Comparison of ENCODE assay signal across 23 cellular contexts in the genomic region with DNA sequence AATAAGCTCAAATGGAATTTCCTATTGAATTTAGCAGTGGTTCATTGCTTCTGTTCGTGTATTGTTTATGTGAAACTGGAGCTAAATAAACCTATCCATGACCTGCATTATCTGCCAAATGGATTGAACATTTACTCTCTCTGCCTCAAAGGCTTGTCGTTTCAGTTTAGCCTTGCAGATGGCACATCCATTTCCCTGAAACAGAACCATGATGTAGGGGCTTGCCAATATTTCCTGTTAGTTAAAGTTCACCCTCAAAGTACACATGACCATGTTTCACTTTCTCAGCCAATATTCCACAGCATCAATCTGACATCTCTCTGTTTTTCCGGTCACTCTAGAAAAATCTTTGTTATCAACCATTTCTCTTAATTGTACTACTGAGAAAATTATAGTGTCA.
DNase-seq lines count a peak whose midpoint lies in the region; ATAC-seq, FAIRE-seq and TF ChIP-seq lines count a peak whose summit lies in the region.
"Had no signal": no experiment of that assay in that cellular context is flagged by ENCODE, and none has a peak within 500 bp of the region (broad histone marks: within the 10 kb centered on the region; RNA-seq: fewer than 3 reads in every experiment).

No MANE protein-coding gene starts in this region.

- in situ Hi-C loops in HepG2 (cut with HindIII; ENCODE audit: extremely low pct_ligation_motif_present, low pct_unique_long_range_greater_than_20kb), result no loop called here

- no peaks in the 10 kb centered on the region for H3K36me3 ChIP-seq in liver (ENCODE audit: control insufficient read depth in 4 of 4, insufficient read depth in 3 of 4, low read depth in 1 of 4, low read length in 3 of 4)
- no peaks in the 10 kb centered on the region for H3K36me3 ChIP-seq in HepG2 (replicated peaks in 1 of 2; ENCODE audit: control insufficient read depth in 1 of 2, insufficient read depth in 2 of 2, low read length in 2 of 2)
- H3K36me3 ChIP-seq: BLaER1, HAP-1 had no signal

- H3K4me1 Mint-ChIP-seq in nephron, result no peaks in the 10 kb centered on the region
- H3K4me1 Mint-ChIP-seq: B cell; CD4-positive, CD25-positive, alpha-beta regulatory T cell had no signal

- no peak overlapping the region for H3K4me3 Mint-ChIP-seq in nephron
- H3K4me3 Mint-ChIP-seq: B cell; CD4-positive, CD25-positive, alpha-beta regulatory T cell; CD8-positive, alpha-beta T cell; HFFc6 had no signal

- no peaks in the 10 kb centered on the region for H4K20me1 ChIP-seq in HepG2 (ENCODE audit: insufficient read depth, low read length)
- H4K20me1 ChIP-seq: BLaER1 had no signal

- H3K36me3 Mint-ChIP-seq in nephron (ENCODE audit: low read depth), result no peaks in the 10 kb centered on the region
- H3K36me3 Mint-ChIP-seq: CD4-positive, CD25-positive, alpha-beta regulatory T cell; CD8-positive, alpha-beta T cell had no signal

- H3K27ac ChIP-seq in liver (ENCODE audit: low read depth in 1 of 2, low read length in 2 of 2) (peak overlapping the region; percentile 8 to 30), HepG2 (ENCODE audit: extremely low read length, insufficient read depth, low read length) (no peak overlapping the region)
- H3K27ac ChIP-seq: 22Rv1, BLaER1, C4-2B, GM23248 had no signal

- DNase-seq in HepG2 (ENCODE audit: low spot score) (no peak), urothelium cell line (ENCODE audit: low spot score) (no peak), inferior parietal cortex (ENCODE audit: extremely low spot score) (no peak), NCI-H1694 treated with DMSO at 0.1 percent for 48 hours (lab: John Stamatoyannopoulos, UW) (no peak)
- DNase-seq: Caco-2; CD4-positive, CD25-positive, alpha-beta regulatory T cell; CD8-positive, alpha-beta T cell; DMS 273 treated with DMSO at 0.1 percent for 48 hours; DMS79; EL; GDM1; GM23248; HFFc6 had no signal

- peak overlapping the region in 2 of 3 experiments; percentile 51 to 65 for H3K27ac Mint-ChIP-seq in nephron
- H3K27ac Mint-ChIP-seq: B cell; CD4-positive, CD25-positive, alpha-beta regulatory T cell; CD8-positive, alpha-beta T cell; HFFc6 had no signal

- H3K9me3 ChIP-seq in liver (ENCODE audit: control insufficient read depth in 4 of 4, low read length in 3 of 4) (no peaks in the 10 kb centered on the region), HepG2 (ENCODE audit: low read length) (peaks cover 86% of the 10 kb centered on the region)
- H3K9me3 ChIP-seq: BLaER1, Caco-2, HAP-1 had no signal

- H3K4me3 ChIP-seq in liver (ENCODE audit: low read depth in 1 of 3, low read length in 3 of 3) (peak overlapping the region in 1 of 3 donors; percentile 26), HepG2 (replicated peaks in 1 of 3; ENCODE audit: insufficient read depth in 1 of 3, low read depth in 2 of 3, low read length in 3 of 3) (no peak overlapping the region)
- H3K4me3 ChIP-seq: BLaER1, GM12878, GM23248, HAP-1 had no signal

- no peaks in the 10 kb centered on the region for H3K27me3 Mint-ChIP-seq in nephron (ENCODE audit: low read depth)
- H3K27me3 Mint-ChIP-seq: B cell; CD4-positive, CD25-positive, alpha-beta regulatory T cell had no signal

- no peak for TF ChIP-seq POLR2A in HepG2 (IDR thresholded peaks at IDR 0.05; ENCODE audit: insufficient read depth in 1 of 2, low read depth in 2 of 2, low read length in 2 of 2)

- TF ChIP-seq RAD21 in liver (IDR thresholded peaks at IDR 0.05), result peak; percentile 39 to 57
- no peak for TF ChIP-seq RAD21 in HepG2 (CRISPR knock-in tag; IDR thresholded peaks at IDR 0.05)

- FAIRE-seq in HepG2 (lab: Jason Lieb, UNC) (no peak), urothelium cell line (lab: Jason Lieb, UNC) (peak; percentile 35)
- FAIRE-seq: D721Med, GM12878, GM19239 had no signal

- BruUV-seq in HepG2 (replicated peaks; lab: Mats Ljungman, UMichigan), result no TSS peak

- no peak overlapping the region for H3K9ac ChIP-seq in liver (ENCODE audit: low read depth in 1 of 2, low read length in 2 of 2)
- no peak overlapping the region for H3K9ac ChIP-seq in HepG2 (ENCODE audit: insufficient read depth, low read depth, low read length)
- H3K9ac ChIP-seq: BLaER1, GM23248 had no signal

- H3K9me3 Mint-ChIP-seq in nephron, result peaks cover 4% of the 10 kb centered on the region

- H3K27me3 ChIP-seq in liver (ENCODE audit: control insufficient read depth in 4 of 4, insufficient read depth in 4 of 4, low read length in 3 of 4) (no peaks in the 10 kb centered on the region), HepG2 (ENCODE audit: control insufficient read depth in 1 of 2, insufficient read depth in 2 of 2, low read length in 2 of 2) (no peaks in the 10 kb centered on the region)
- H3K27me3 ChIP-seq: BLaER1 had no signal

- H3K4me1 ChIP-seq in liver (ENCODE audit: control insufficient read depth in 4 of 4, insufficient read depth in 4 of 4, low read length in 3 of 4) (no peaks in the 10 kb centered on the region), HepG2 (ENCODE audit: insufficient read depth, low read length) (no peaks in the 10 kb centered on the region)
- H3K4me1 ChIP-seq: BLaER1, Caco-2, HAP-1 had no signal

- ATAC-seq in HepG2, result no peak
- ATAC-seq: CD8-positive, alpha-beta T cell; GM12878 had no signal

- no peaks in the 10 kb centered on the region for H3K79me2 ChIP-seq in HepG2 (ENCODE audit: insufficient read depth, low read length)

- TF ChIP-seq CTCF in liver (IDR thresholded peaks at IDR 0.05; ENCODE audit: low read depth, low read length, missing input control), result no peak
- TF ChIP-seq CTCF in HepG2 (CRISPR knock-in tag; IDR thresholded peaks at IDR 0.05), result no peak
- no peak for TF ChIP-seq CTCF in nephron (IDR thresholded peaks at IDR 0.05; ENCODE audit: unreplicated experiment in 3 of 3)

- intact Hi-C loops in HepG2 (cut with micrococcal nuclease; ENCODE audit: unreplicated experiment), result no loop called here

- POLR2A ChIA-PET in HepG2 (lab: Yijun Ruan, JAX), result no interaction called here

- no peak overlapping the region for H3K4me2 ChIP-seq in HepG2 (ENCODE audit: low read depth, low read length)
- H3K4me2 ChIP-seq: BLaER1 had no signal

- TF ChIP-seq EP300 in HepG2 (IDR thresholded peaks at IDR 0.05; ENCODE audit: low read depth in 2 of 2, low read length in 2 of 2) (no peak), HepG2 (CRISPR knock-in tag; IDR thresholded peaks at IDR 0.05; ENCODE audit: borderline replicate concordance) (no peak)

- no peak overlapping the region for H2AFZ ChIP-seq in HepG2 (ENCODE audit: low read length)
- H2AFZ ChIP-seq: GM23248 had no signal

- CTCF ChIA-PET in HepG2 (lab: Yijun Ruan, JAX; ENCODE audit: low intra/inter-chr PET ratio, low total read pairs), result no interaction called here

- 30% methylated on average over 3 of the region's 3 CpGs for WGBS in liver
- 5% methylated on average over 3 of the region's 3 CpGs for WGBS in HepG2 (ENCODE audit: low lambda C conversion rate)

TF ChIP-seq in liver, 16 proteins besides CTCF, POLR2A, EP300 and RAD21 (continues in another document):
- TF ChIP-seq, protein P1, sequence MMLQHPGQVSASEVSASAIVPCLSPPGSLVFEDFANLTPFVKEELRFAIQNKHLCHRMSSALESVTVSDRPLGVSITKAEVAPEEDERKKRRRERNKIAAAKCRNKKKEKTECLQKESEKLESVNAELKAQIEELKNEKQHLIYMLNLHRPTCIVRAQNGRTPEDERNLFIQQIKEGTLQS (IDR thresholded peaks at IDR 0.05), result no peak
- peak; percentile 80 for TF ChIP-seq SP1 (IDR thresholded peaks at IDR 0.05)
- peak; percentile 91 for TF ChIP-seq YY1 (IDR thresholded peaks at IDR 0.05)

TF ChIP-seq in HepG2, 621 proteins besides CTCF, POLR2A, EP300 and RAD21:
- no peak for TF ChIP-seq NKX3-1 (CRISPR knock-in tag; IDR thresholded peaks at IDR 0.05)
- no peak for TF ChIP-seq ZNF501 (CRISPR knock-in tag; IDR thresholded peaks at IDR 0.05)
- no peak for TF ChIP-seq HMGA1 (CRISPR knock-in tag; conservative IDR thresholded peaks at IDR 0.05)
- TF ChIP-seq, protein P2, sequence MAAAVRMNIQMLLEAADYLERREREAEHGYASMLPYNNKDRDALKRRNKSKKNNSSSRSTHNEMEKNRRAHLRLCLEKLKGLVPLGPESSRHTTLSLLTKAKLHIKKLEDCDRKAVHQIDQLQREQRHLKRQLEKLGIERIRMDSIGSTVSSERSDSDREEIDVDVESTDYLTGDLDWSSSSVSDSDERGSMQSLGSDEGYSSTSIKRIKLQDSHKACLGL (CRISPR knock-in tag; IDR thresholded peaks at IDR 0.05), result no peak
- no peak for TF ChIP-seq FOXK2 (IDR thresholded peaks at IDR 0.05)
- no peak for TF ChIP-seq JUN (CRISPR knock-in tag; IDR thresholded peaks at IDR 0.05)
- TF ChIP-seq POGZ (CRISPR knock-in tag; IDR thresholded peaks at IDR 0.05), result no peak
- TF ChIP-seq ZMYM4 (CRISPR knock-in tag; IDR thresholded peaks at IDR 0.05), result no peak
- no peak for TF ChIP-seq TBP (CRISPR knock-in tag; IDR thresholded peaks at IDR 0.05)
- no peak for TF ChIP-seq ZNF883 (CRISPR knock-in tag; IDR thresholded peaks at IDR 0.05; ENCODE audit: not compliant biosample characterization)
